ENCODE assay signal across 1 cellular context in genomic region chr19:1841209-1841924, GRCh38.
TF ChIP-seq lines count a peak whose summit lies in the region.

No MANE protein-coding gene starts in this region.

TF ChIP-seq in endothelial cell of umbilical vein, 7 proteins besides CTCF, POLR2A, EP300 and RAD21:
- TF ChIP-seq GATA2 (IDR thresholded peaks at IDR 0.05; ENCODE audit: insufficient read depth, insufficient read length, low read depth, low read length) (no peak), POLR2AphosphoS5 (IDR thresholded peaks at IDR 0.05; ENCODE audit: insufficient read depth, low read depth, low read length) (no peak), MAX (IDR thresholded peaks at IDR 0.05; ENCODE audit: insufficient read depth, insufficient read length) (no peak), EZH2 (IDR thresholded peaks at IDR 0.05; ENCODE audit: borderline replicate concordance, low read depth, low read length, severe bottlenecking) (no peak), JUN (IDR thresholded peaks at IDR 0.05; ENCODE audit: borderline replicate concordance, insufficient read depth, insufficient read length, low read depth) (no peak)
